ENCODE assay signal across 1 cellular context in genomic region chr13:108227651-108228272, GRCh38.
TF ChIP-seq lines count a peak whose summit lies in the region.

No MANE protein-coding gene starts in this region.

TF ChIP-seq in H1, 55 proteins besides CTCF, POLR2A, EP300 and RAD21:
- no peak for TF ChIP-seq JUN (IDR thresholded peaks at IDR 0.05; ENCODE audit: low read depth, low read length)
